In the genomic region with DNA sequence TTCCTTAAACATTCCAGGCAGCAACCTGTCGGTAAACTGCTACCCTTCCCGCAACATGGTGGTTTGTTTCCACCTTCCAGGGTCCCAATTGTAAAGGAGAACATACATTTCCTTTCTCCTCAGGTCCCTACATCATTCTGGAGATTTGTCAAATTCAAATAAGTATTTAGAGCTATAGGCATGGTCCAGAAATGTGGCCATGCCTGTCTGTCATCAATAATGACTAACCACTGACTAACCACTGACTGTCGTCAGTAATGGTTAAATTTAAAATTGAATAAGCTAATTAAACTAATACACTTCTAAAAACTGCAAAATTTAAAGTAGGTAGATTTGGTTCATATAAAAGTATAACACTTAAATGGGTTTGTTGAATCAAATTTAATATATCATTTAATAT, we compare ENCODE assay signal across 20 cellular contexts.
A peak's percentile ranks its signal among the peaks of the same experiment; 100 is the strongest.
DNase-seq lines count a peak whose midpoint lies in the region; ATAC-seq, FAIRE-seq and TF ChIP-seq lines count a peak whose summit lies in the region.
"Had no signal": no experiment of that assay in that cellular context is flagged by ENCODE, and none has a peak within 500 bp of the region (broad histone marks: within the 10 kb centered on the region; RNA-seq: fewer than 3 reads in every experiment).

No MANE protein-coding gene starts in this region.

- TF ChIP-seq CTCF in bronchial epithelial cell (IDR thresholded peaks at IDR 0.05; ENCODE audit: insufficient read depth, low read length, severe bottlenecking) = no peak
- no peak for TF ChIP-seq CTCF in foreskin keratinocyte (conservative IDR thresholded peaks at IDR 0.05)

- FAIRE-seq in bronchial epithelial cell (lab: Jason Lieb, UNC) = no peak
- FAIRE-seq: A549, D721Med, GM12878 had no signal

- no peaks in the 10 kb centered on the region for H3K4me1 ChIP-seq in foreskin keratinocyte
- H3K4me1 ChIP-seq: A549, Caco-2 had no signal

- no peak overlapping the region for H3K4me3 ChIP-seq in bronchial epithelial cell (ENCODE audit: low read depth, low read length)
- H3K4me3 ChIP-seq: A549, GM12878 had no signal

- ATAC-seq in foreskin keratinocyte (peak; percentile 62), HG03439 (IDR thresholded peaks at IDR 0.05; ENCODE audit: unreplicated experiment) (no peak)
- ATAC-seq: A549, GM12878 had no signal

- H3K27ac ChIP-seq in foreskin keratinocyte = no peak overlapping the region
- H3K27ac ChIP-seq: 22Rv1, A549, C4-2B, KMS-11 had no signal

- no peaks in the 10 kb centered on the region for H3K36me3 ChIP-seq in bronchial epithelial cell (ENCODE audit: control insufficient read depth, insufficient read depth, low read length)

- DNase-seq in ELR (ENCODE audit: low read depth) = peak; percentile 52
- DNase-seq in RKO (ENCODE audit: low spot score) = peak; percentile 32
- DNase-seq in bronchial epithelial cell (ENCODE audit: low read depth) = peak; percentile 33
- peak in 1 of 2 donors; percentile 22 for DNase-seq in foreskin keratinocyte
- no peak for DNase-seq in DMS 273 treated with DMSO at 0.1 percent for 48 hours (lab: John Stamatoyannopoulos, UW)
- no peak for DNase-seq in HuH-7 (ENCODE audit: low spot score)
- DNase-seq: AML-193; Caco-2; CD4-positive, alpha-beta T cell; DMS153; DMS79 treated with DMSO at 0.1 percent for 48 hours; GOT3; H9 had no signal

- H3K27me3 ChIP-seq in bronchial epithelial cell (ENCODE audit: control insufficient read depth, insufficient read depth, low read length) = no peaks in the 10 kb centered on the region
- no peaks in the 10 kb centered on the region for H3K27me3 ChIP-seq in foreskin keratinocyte

Comparison
In these comparisons a context has a peak if more than half of its experiments do, and no peak if none do; other contexts are left out.
1. DNase-seq: peak in ELR (single experiment), RKO (single experiment) and bronchial epithelial cell (single experiment); none in DMS 273 treated with DMSO at 0.1 percent for 48 hours (single experiment) and HuH-7 (single experiment).